ENCODE assay signal across 8 cellular contexts in the genomic region with DNA sequence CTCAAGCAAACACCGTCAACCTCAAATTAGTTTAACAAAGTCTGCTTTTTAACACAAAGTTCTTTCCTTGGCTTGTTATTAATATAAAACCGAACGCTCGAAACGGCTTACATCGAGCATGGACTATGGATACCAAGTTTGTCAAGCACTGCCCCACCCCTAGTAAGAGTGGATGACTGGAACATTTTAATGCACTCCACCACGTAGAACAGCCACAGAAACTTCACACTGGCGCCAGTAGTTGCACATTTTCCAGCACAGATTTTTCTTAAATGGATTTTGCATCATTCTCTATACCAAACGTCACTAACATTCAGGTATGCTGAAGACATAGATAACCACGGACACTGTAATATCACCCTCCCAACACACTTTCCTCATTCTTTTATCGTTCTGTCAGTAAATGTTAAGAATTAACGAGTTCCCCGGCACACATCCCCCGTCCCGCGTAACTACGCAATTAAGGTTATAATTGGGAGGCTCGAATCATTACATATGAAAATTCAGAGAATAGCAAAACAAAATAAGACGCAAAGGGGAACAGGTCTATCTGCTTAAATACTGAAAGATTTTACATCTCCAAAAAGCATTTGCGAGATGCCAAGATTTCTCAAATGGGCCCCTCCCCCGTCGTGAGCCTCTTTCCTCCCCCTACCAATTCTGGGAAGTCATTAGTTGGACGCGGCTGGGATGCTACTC. TPM values are rescaled to one million over a fixed set of nuclear protein-coding genes. Genes with fewer than 3 reads are reported as not detected.
DNase-seq lines count a peak whose midpoint lies in the region; ATAC-seq and TF ChIP-seq lines count a peak whose summit lies in the region.

No MANE protein-coding gene starts in this region.

- ATAC-seq in CD4-positive, alpha-beta T cell (ENCODE audit: poor library complexity) = peak; percentile 28

- CTCF ChIA-PET in CD4-positive, alpha-beta T cell (lab: Charles Lee) = interaction anchor here (0.7 to 2.0 kb wide), 2 partner anchors 12 to 242 kb away, joined by 3 to 8 read pairs; no protein-coding TSS in a partner anchor

- no peaks in the 10 kb centered on the region for H3K36me3 ChIP-seq in hepatocyte (replicated peaks; ENCODE audit: insufficient read depth, low read depth)

- no peaks in the 10 kb centered on the region for H3K36me3 Mint-ChIP-seq in CD4-positive, alpha-beta T cell (ENCODE audit: low read depth)
- peaks cover 4% of the 10 kb centered on the region for H3K36me3 Mint-ChIP-seq in IgD-negative memory B cell

- H3K4me1 Mint-ChIP-seq in CD4-positive, alpha-beta T cell (ENCODE audit: low read depth) = peaks cover 22% of the 10 kb centered on the region
- H3K4me1 Mint-ChIP-seq in IgD-negative memory B cell = peaks cover 11 to 20% (median 14%) of the 10 kb centered on the region in 3 donors

- H3K4me1 ChIP-seq in hepatocyte (ENCODE audit: insufficient read depth) = peaks cover 12% of the 10 kb centered on the region

- POLR2A ChIA-PET in CD4-positive, alpha-beta T cell (lab: Charles Lee) = interaction anchor here (1.6 kb wide), 1 partner anchor 203 kb away, joined by 5 read pairs; the partner anchor contains the start of gene DDHD1

- peak overlapping the region; percentile 72 for H3K4me3 Mint-ChIP-seq in CD4-positive, alpha-beta T cell
- H3K4me3 Mint-ChIP-seq in IgD-negative memory B cell = peak overlapping the region; percentile 39 to 95 (median 82)

- H3K9me3 ChIP-seq in CD4-positive, alpha-beta T cell (ENCODE audit: control insufficient read depth, low read length) = no peaks in the 10 kb centered on the region
- H3K9me3 ChIP-seq in hepatocyte (ENCODE audit: low read depth) = no peaks in the 10 kb centered on the region

- no peak for DNase-seq in CD4-positive, alpha-beta T cell
- peak; percentile 48 for DNase-seq in hepatocyte (ENCODE audit: low spot score)
- no peak for DNase-seq in retinal pigment epithelial cell (ENCODE audit: low read depth)
- no peak for DNase-seq in NCI-H2171 (lab: John Stamatoyannopoulos, UW)
- no peak for DNase-seq in NCI-H526 (lab: John Stamatoyannopoulos, UW)
- no peak for DNase-seq in effector CD8-positive, alpha-beta T cell (lab: John Stamatoyannopoulos, UW)

- H2AFZ ChIP-seq in hepatocyte = peak overlapping the region; percentile 64

- H4K20me1 ChIP-seq in hepatocyte (ENCODE audit: insufficient read depth, poor library complexity, severe bottlenecking) = peaks cover 32% of the 10 kb centered on the region

- H3K27me3 Mint-ChIP-seq in CD4-positive, alpha-beta T cell = peaks cover 61% of the 10 kb centered on the region
- H3K27me3 Mint-ChIP-seq in IgD-negative memory B cell = peaks cover 44% of the 10 kb centered on the region

- H3K9me2 ChIP-seq in hepatocyte (replicated peaks; ENCODE audit: insufficient read depth) = no peaks in the 10 kb centered on the region

- WGBS in hepatocyte (ENCODE audit: low lambda C conversion rate, missing lambda C conversion rate) = 1% methylated on average over 24 of the region's 24 CpGs

- no peak overlapping the region for H3K27ac ChIP-seq in CD4-positive, alpha-beta T cell (ENCODE audit: low read depth, low read length)
- H3K27ac ChIP-seq in angular gyrus (ENCODE audit: low read depth, low read length) (peak overlapping the region; percentile 89), hepatocyte (peak overlapping the region; percentile 96)

- H3K4me3 ChIP-seq in hepatocyte (peak overlapping the region; percentile 56), retinal pigment epithelial cell (ENCODE audit: low read length) (peak overlapping the region; percentile 71)

- H3K27me3 ChIP-seq in CD4-positive, alpha-beta T cell (ENCODE audit: control insufficient read depth, insufficient read depth, low read length) = peaks cover 59% of the 10 kb centered on the region
- H3K27me3 ChIP-seq in hepatocyte = no peaks in the 10 kb centered on the region

- no peaks in the 10 kb centered on the region for H3K9me3 Mint-ChIP-seq in CD4-positive, alpha-beta T cell
- H3K9me3 Mint-ChIP-seq in IgD-negative memory B cell = no peaks in the 10 kb centered on the region

- TF ChIP-seq CTCF in CD4-positive, alpha-beta T cell (IDR thresholded peaks at IDR 0.05) = no peak
- TF ChIP-seq CTCF in hepatocyte (IDR thresholded peaks at IDR 0.05; ENCODE audit: poor library complexity) (no peak), retinal pigment epithelial cell (conservative IDR thresholded peaks at IDR 0.05; ENCODE audit: low read depth, low read length) (no peak)

- no peak overlapping the region for H3K27ac Mint-ChIP-seq in CD4-positive, alpha-beta T cell
- peak overlapping the region in 2 of 3 donors; percentile 9 to 59 for H3K27ac Mint-ChIP-seq in IgD-negative memory B cell

- H3K4me2 ChIP-seq in hepatocyte = peak overlapping the region; percentile 71

- intact Hi-C loops in CD4-positive, alpha-beta T cell (cut with DNase I, micrococcal nuclease) = loop anchor here (2.0 to 10.0 kb wide), 3 partner anchors 31 to 395 kb away; partner anchors contain the start of genes GPR137C (in 1 of the 2) and TXNDC16 (in 1 of the 2)

- peaks cover 55% of the 10 kb centered on the region for H3K79me2 ChIP-seq in hepatocyte

RNA-seq across cellular contexts. Expression of gene FERMT2, which starts 1.0 kb away (rescaled TPM):
- under 1 TPM; 0.44 to 0.61 TPM for total RNA-seq in CD4-positive, alpha-beta T cell
- polyA plus RNA-seq in IgD-negative memory B cell (not detected), hepatocyte (38.6 and 45.9 TPM in 2 replicates)
- total RNA-seq in hepatocyte = 82.1 and 95.4 TPM in 2 replicates

Comparison
In these comparisons a context has a peak if more than half of its experiments do, and no peak if none do; other contexts are left out.
1. RNA of gene FERMT2, which starts 1.0 kb away (total RNA-seq): 82.1 to 95.4 TPM in hepatocyte; 0.44 to 0.61 TPM in CD4-positive, alpha-beta T cell; every median in the first group is over 10 times any median in the second.